In the genomic region with DNA sequence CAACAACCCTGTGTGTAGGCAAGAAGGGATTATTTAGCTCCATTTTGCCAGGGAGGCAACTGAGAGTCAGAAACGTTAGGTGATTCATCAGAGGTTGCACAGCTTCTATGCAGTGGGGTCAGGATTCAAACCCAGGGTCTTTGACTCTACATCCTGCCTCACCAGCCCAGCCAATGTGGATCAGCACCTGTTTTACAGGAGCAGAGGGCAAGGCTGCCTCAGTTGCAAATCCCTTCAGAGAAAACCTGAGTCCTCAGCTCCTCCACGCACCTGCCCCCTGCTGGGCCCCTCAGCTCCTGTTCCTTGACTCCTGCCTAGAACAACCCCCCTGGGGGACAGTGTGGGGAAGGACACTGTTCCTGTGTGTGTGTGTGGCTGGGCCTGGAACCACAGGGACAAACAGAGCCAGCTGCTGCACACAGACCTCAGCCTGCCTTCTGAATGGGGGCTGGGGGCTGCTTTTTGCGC, we compare ENCODE assay signal across 9 cellular contexts.
DNase-seq lines count a peak whose midpoint lies in the region; ATAC-seq and TF ChIP-seq lines count a peak whose summit lies in the region.
"Had no signal": no experiment of that assay in that cellular context is flagged by ENCODE, and none has a peak within 500 bp of the region (broad histone marks: within the 10 kb centered on the region; RNA-seq: fewer than 3 reads in every experiment).

No MANE protein-coding gene starts in this region.

- peaks cover 10% of the 10 kb centered on the region for H3K27me3 ChIP-seq in left ventricle myocardium inferior (ENCODE audit: low read depth)
- H3K27me3 ChIP-seq in endodermal cell (ENCODE audit: control insufficient read depth, insufficient read depth, low read length, poor library complexity, severe bottlenecking): no peaks in the 10 kb centered on the region
- no peaks in the 10 kb centered on the region for H3K27me3 ChIP-seq in upper lobe of right lung

- intact Hi-C loops in left ventricle myocardium superior (cut with micrococcal nuclease): no loop called here
- intact Hi-C loops in left ventricle myocardium inferior (cut with micrococcal nuclease): no loop called here
- intact Hi-C loops in upper lobe of right lung (cut with DNase I): no loop called here

- H3K4me3 Mint-ChIP-seq in endodermal cell: no peak overlapping the region
- H3K4me3 Mint-ChIP-seq: natural killer cell had no signal

- ATAC-seq in left ventricle myocardium superior (peak; percentile 29), upper lobe of right lung (peak; percentile 7), esophagus mucosa (no peak)

- TF ChIP-seq CTCF in left ventricle myocardium inferior (IDR thresholded peaks at IDR 0.05; ENCODE audit: borderline replicate concordance) (no peak), endodermal cell (conservative IDR thresholded peaks at IDR 0.05) (peak; percentile 70), upper lobe of right lung (IDR thresholded peaks at IDR 0.05) (no peak)

- no peak overlapping the region for H3K27ac ChIP-seq in left ventricle myocardium inferior (replicated peaks)
- no peak overlapping the region for H3K27ac ChIP-seq in endodermal cell (ENCODE audit: low read depth, low read length)
- H3K27ac ChIP-seq in upper lobe of right lung: no peak overlapping the region

- 72 to 76% methylated on average over 2 to 3 of the region's 3 CpGs for WGBS in endodermal cell (ENCODE audit: insufficient coverage in 1 of 2, insufficient read length in 1 of 2), 2 experiments

- peaks cover 9% of the 10 kb centered on the region for H3K4me1 Mint-ChIP-seq in endodermal cell

- no peaks in the 10 kb centered on the region for H3K9me3 ChIP-seq in left ventricle myocardium inferior (replicated peaks)
- H3K9me3 ChIP-seq in endodermal cell (ENCODE audit: control insufficient read depth, low read length): no peaks in the 10 kb centered on the region
- no peaks in the 10 kb centered on the region for H3K9me3 ChIP-seq in upper lobe of right lung

- no peaks in the 10 kb centered on the region for H3K27me3 Mint-ChIP-seq in endodermal cell (ENCODE audit: insufficient read depth)

- no peaks in the 10 kb centered on the region for H3K9me3 Mint-ChIP-seq in endodermal cell
- H3K9me3 Mint-ChIP-seq: natural killer cell had no signal

- DNase-seq in left ventricle myocardium superior (no peak), left ventricle myocardium inferior (no peak), NCI-H526 treated with DMSO at 0.1 percent for 48 hours (lab: John Stamatoyannopoulos, UW) (peak; percentile 20), endodermal cell (peak; percentile 81), upper lobe of right lung (no peak), GF-D8 (lab: John Stamatoyannopoulos, UW) (no peak), amniotic stem cell (lab: John Stamatoyannopoulos, UW) (no peak)
- DNase-seq: natural killer cell had no signal

- H3K4me3 ChIP-seq in left ventricle myocardium inferior: no peak overlapping the region
- no peak overlapping the region for H3K4me3 ChIP-seq in endodermal cell (ENCODE audit: low read length)
- H3K4me3 ChIP-seq in upper lobe of right lung: no peak overlapping the region

- H3K36me3 ChIP-seq in left ventricle myocardium inferior: no peaks in the 10 kb centered on the region
- no peaks in the 10 kb centered on the region for H3K36me3 ChIP-seq in endodermal cell (ENCODE audit: control insufficient read depth, insufficient read depth, low read length)
- H3K36me3 ChIP-seq in upper lobe of right lung: no peaks in the 10 kb centered on the region

- H3K9ac ChIP-seq in endodermal cell (ENCODE audit: extremely low read depth, low read length, poor library complexity, severe bottlenecking): no peak overlapping the region

- H3K27ac Mint-ChIP-seq in endodermal cell: no peak overlapping the region
- H3K27ac Mint-ChIP-seq: natural killer cell had no signal

- peaks cover 8% of the 10 kb centered on the region for H3K4me1 ChIP-seq in left ventricle myocardium inferior
- H3K4me1 ChIP-seq in endodermal cell (ENCODE audit: control insufficient read depth, insufficient read depth, low read length): peaks cover 16% of the 10 kb centered on the region
- no peaks in the 10 kb centered on the region for H3K4me1 ChIP-seq in upper lobe of right lung

- peaks cover 4% of the 10 kb centered on the region for H3K36me3 Mint-ChIP-seq in endodermal cell (ENCODE audit: low read depth)
- H3K36me3 Mint-ChIP-seq: natural killer cell had no signal

Comparison
In these comparisons a context has a peak if more than half of its experiments do, and no peak if none do; other contexts are left out.
1. DNase-seq: peak in NCI-H526 treated with DMSO at 0.1 percent for 48 hours (single experiment) and endodermal cell (single experiment); none in left ventricle myocardium superior (single experiment), left ventricle myocardium inferior (single experiment), upper lobe of right lung (single experiment), GF-D8 (single experiment) and amniotic stem cell (single experiment).